ENCODE assay signal across 2 cellular contexts in genomic region chr10:61973169-61973568, GRCh38.
TF ChIP-seq lines count a peak whose summit lies in the region.

No MANE protein-coding gene starts in this region.

TF ChIP-seq in SK-N-SH, 30 proteins besides CTCF, POLR2A, EP300 and RAD21 (continued from another document):
- TF ChIP-seq, protein P1, sequence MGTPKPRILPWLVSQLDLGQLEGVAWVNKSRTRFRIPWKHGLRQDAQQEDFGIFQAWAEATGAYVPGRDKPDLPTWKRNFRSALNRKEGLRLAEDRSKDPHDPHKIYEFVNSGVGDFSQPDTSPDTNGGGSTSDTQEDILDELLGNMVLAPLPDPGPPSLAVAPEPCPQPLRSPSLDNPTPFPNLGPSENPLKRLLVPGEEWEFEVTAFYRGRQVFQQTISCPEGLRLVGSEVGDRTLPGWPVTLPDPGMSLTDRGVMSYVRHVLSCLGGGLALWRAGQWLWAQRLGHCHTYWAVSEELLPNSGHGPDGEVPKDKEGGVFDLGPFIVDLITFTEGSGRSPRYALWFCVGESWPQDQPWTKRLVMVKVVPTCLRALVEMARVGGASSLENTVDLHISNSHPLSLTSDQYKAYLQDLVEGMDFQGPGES (IDR thresholded peaks at IDR 0.05; ENCODE audit: low read depth, low read length), result no peak

TF ChIP-seq in SK-N-SH treated with all-trans-retinoic acid at 6 μM for 48 hours, 23 proteins besides CTCF, POLR2A, EP300 and RAD21:
- TF ChIP-seq CSRNP3 (CRISPR knock-in tag; IDR thresholded peaks at IDR 0.05) (no peak), ZFP30 (CRISPR knock-in tag; IDR thresholded peaks at IDR 0.05) (no peak), TSHZ2 (CRISPR knock-in tag; IDR thresholded peaks at IDR 0.05) (no peak), ESRRG (CRISPR knock-in tag; IDR thresholded peaks at IDR 0.05) (no peak), ZNF565 (CRISPR knock-in tag; conservative IDR thresholded peaks at IDR 0.05; ENCODE audit: low read depth) (no peak), BACH2 (CRISPR knock-in tag; IDR thresholded peaks at IDR 0.05; ENCODE audit: borderline replicate concordance) (no peak), TCF4 (CRISPR knock-in tag; IDR thresholded peaks at IDR 0.05; ENCODE audit: borderline replicate concordance) (no peak)
